Comparison of ENCODE assay signal across 8 cellular contexts in the genomic region with DNA sequence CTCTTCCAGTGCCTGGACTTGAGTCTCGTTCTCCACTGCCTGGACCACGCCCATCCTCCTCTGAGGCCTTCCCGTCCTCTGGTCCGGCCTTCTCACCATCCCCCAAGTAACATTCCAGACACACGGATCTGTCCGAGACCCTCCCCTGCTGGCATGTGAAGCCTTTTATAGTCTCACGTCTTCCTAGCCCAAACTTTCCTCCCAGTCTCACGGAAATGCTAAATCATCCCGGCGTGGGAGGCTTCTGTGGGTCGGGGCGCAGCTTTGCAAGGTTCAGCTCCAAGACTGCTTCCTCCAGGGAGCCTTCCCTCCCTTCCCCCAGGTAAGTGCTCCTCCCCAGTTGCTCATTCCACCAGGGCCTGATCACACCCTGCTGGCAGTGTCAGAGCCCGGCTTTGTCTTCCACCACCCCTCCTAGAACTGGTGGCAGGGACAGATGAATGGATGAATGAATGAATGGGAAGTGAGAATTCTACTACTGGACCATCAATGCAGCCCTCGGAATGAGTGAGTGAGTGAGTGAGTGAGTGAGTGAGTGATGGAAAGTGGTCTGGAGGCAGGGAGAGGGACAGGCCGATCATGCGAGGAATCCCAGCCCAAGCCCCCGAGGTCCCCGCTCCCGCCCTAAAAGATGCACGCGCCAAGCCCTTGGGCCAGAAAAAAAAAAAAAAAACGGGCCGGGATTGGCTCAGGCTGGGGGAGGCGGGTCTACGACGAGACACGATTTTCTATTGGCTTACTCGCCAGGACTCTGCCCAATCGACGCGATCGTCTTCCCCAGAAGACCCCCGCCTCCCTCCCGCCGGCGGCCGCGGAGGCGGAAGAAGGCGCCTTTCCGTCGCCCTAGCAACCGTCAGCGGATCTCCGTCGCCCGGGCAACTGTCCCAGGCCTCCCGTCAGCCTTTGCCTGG. TPM values are rescaled to one million over a fixed set of nuclear protein-coding genes. Genes with fewer than 3 reads are reported as not detected.
A peak's percentile ranks its signal among the peaks of the same experiment; 100 is the strongest.
DNase-seq lines count a peak whose midpoint lies in the region; ATAC-seq and TF ChIP-seq lines count a peak whose summit lies in the region.

No MANE protein-coding gene starts in this region.

- peaks cover 18% of the 10 kb centered on the region for H3K4me1 Mint-ChIP-seq in activated naive CD8-positive, alpha-beta T cell treated with anti-CD3 and anti-CD28 coated beads, Interleukin-2, amount 50 U/mL, for 24 hours
- H3K4me1 Mint-ChIP-seq in osteocyte (ENCODE audit: unreplicated experiment) = peaks cover 15% of the 10 kb centered on the region

- H3K9me2 ChIP-seq in HCT116 (ENCODE audit: insufficient read depth) = no peaks in the 10 kb centered on the region

- peaks cover 4 to 8% of the 10 kb centered on the region in 2 experiments; a peak in 2 of 4 replicates for H3K4me1 ChIP-seq in HCT116 (ENCODE audit: control insufficient read depth in 1 of 2, insufficient read depth in 2 of 2, low read length in 2 of 2)
- H3K4me1 ChIP-seq in thymus (ENCODE audit: control insufficient read depth, insufficient read depth, low read length) = peaks cover 13% of the 10 kb centered on the region

- no peak for TF ChIP-seq CTCF in HCT116 (IDR thresholded peaks at IDR 0.05 in 2 of 3, conservative IDR thresholded peaks at IDR 0.05 in 1 of 3; ENCODE audit: borderline replicate concordance in 1 of 3, insufficient read depth in 1 of 3, low read depth in 2 of 3, low read length in 2 of 3)
- no peak for TF ChIP-seq CTCF in osteocyte (IDR thresholded peaks at IDR 0.05)

- intact Hi-C loops in HCT116 (cut with micrococcal nuclease) (no loop called here), Right ventricle myocardium superior (cut with DNase I) (no loop called here)

- peak overlapping the region; percentile 76 for H3K4me3 Mint-ChIP-seq in activated naive CD8-positive, alpha-beta T cell treated with anti-CD3 and anti-CD28 coated beads, Interleukin-2, amount 50 U/mL, for 24 hours
- H3K4me3 Mint-ChIP-seq in osteocyte (ENCODE audit: unreplicated experiment) = peak overlapping the region; percentile 85

- 3% methylated on average over 48 of the region's 48 CpGs for WGBS in thymus

- RAD21 ChIA-PET in HCT116 (lab: Charles Lee; ENCODE audit: low non-redundant PET in 1 of 2, low total read pairs in 2 of 2, uncharacterized antibody in 2 of 2, unreplicated experiment in 2 of 2) = no interaction called here

- H3K9ac ChIP-seq in HCT116 (ENCODE audit: low read length) = no peak overlapping the region

- no peaks in the 10 kb centered on the region for H3K9me3 ChIP-seq in HCT116 (ENCODE audit: control insufficient read depth in 1 of 2, insufficient read depth in 1 of 2, low read depth in 1 of 2, low read length in 2 of 2)
- no peaks in the 10 kb centered on the region for H3K9me3 ChIP-seq in thymus (ENCODE audit: control insufficient read depth)

- no peaks in the 10 kb centered on the region for H4K20me1 ChIP-seq in HCT116 (ENCODE audit: insufficient read depth)

- peak; percentile 93 for ATAC-seq in HCT116
- peak; percentile 95 for ATAC-seq in activated naive CD8-positive, alpha-beta T cell treated with anti-CD3 and anti-CD28 coated beads, Interleukin-2, amount 50 U/mL, for 24 hours
- peak; percentile 98 for ATAC-seq in Right ventricle myocardium superior (ENCODE audit: poor library complexity)

- H3K27me3 ChIP-seq in HCT116 (ENCODE audit: insufficient read depth, low read length) (no peaks in the 10 kb centered on the region), thymus (ENCODE audit: control insufficient read depth, insufficient read depth) (no peaks in the 10 kb centered on the region)

- H3K36me3 ChIP-seq in HCT116 (ENCODE audit: control insufficient read depth in 1 of 2, insufficient read depth in 2 of 2, low read length in 2 of 2) (no peaks in the 10 kb centered on the region), thymus (ENCODE audit: control insufficient read depth, insufficient read depth) (no peaks in the 10 kb centered on the region)

- no peak for TF ChIP-seq POLR2A in HCT116 (IDR thresholded peaks at IDR 0.05; ENCODE audit: borderline replicate concordance, extremely low read depth, insufficient read depth, insufficient read length)

- no peak overlapping the region for H2AFZ ChIP-seq in HCT116 (ENCODE audit: low read depth, low read length, poor library complexity, severe bottlenecking)

- BruUV-seq in HCT116 (replicated peaks; lab: Mats Ljungman, UMichigan) = no TSS peak

- H3K79me2 ChIP-seq in HCT116 (ENCODE audit: insufficient read depth, low read length) = no peaks in the 10 kb centered on the region

- TF ChIP-seq RAD21 in HCT116 (IDR thresholded peaks at IDR 0.05; ENCODE audit: low read depth) = no peak

- H3K9me3 Mint-ChIP-seq in activated naive CD8-positive, alpha-beta T cell treated with anti-CD3 and anti-CD28 coated beads, Interleukin-2, amount 50 U/mL, for 24 hours = no peaks in the 10 kb centered on the region
- H3K9me3 Mint-ChIP-seq in osteocyte (ENCODE audit: unreplicated experiment) = no peaks in the 10 kb centered on the region

- H3K27ac Mint-ChIP-seq in activated naive CD8-positive, alpha-beta T cell treated with anti-CD3 and anti-CD28 coated beads, Interleukin-2, amount 50 U/mL, for 24 hours = no peak overlapping the region
- H3K27ac Mint-ChIP-seq in osteocyte (ENCODE audit: unreplicated experiment) = peak overlapping the region; percentile 84

- CTCF ChIA-PET in HCT116 (lab: Charles Lee) = no interaction called here

- H3K36me3 Mint-ChIP-seq in activated naive CD8-positive, alpha-beta T cell treated with anti-CD3 and anti-CD28 coated beads, Interleukin-2, amount 50 U/mL, for 24 hours (ENCODE audit: low read depth) = no peaks in the 10 kb centered on the region
- H3K36me3 Mint-ChIP-seq in osteocyte (ENCODE audit: unreplicated experiment) = no peaks in the 10 kb centered on the region

- DNase-seq in DMS153 treated with DMSO at 0.1 percent for 48 hours (lab: John Stamatoyannopoulos, UW; ENCODE audit: unreplicated experiment) = peak; percentile 89
- peak; percentile 33 for DNase-seq in HCT116 (ENCODE audit: low read depth, low spot score)
- DNase-seq in NCI-H1105 treated with DMSO at 0.1 percent for 48 hours (lab: John Stamatoyannopoulos, UW) = peak; percentile 95
- peak; percentile 66 for DNase-seq in SW480 (ENCODE audit: low spot score)
- peak; percentile 80 for DNase-seq in activated naive CD8-positive, alpha-beta T cell treated with anti-CD3 and anti-CD28 coated beads, Interleukin-2, amount 50 U/mL, for 24 hours
- DNase-seq in Right ventricle myocardium superior = peak; percentile 95
- peak; percentile 98 for DNase-seq in osteocyte (ENCODE audit: extremely low spot score, unreplicated experiment)

- H3K27ac ChIP-seq in HCT116 (ENCODE audit: low read depth, low read length) (no peak overlapping the region), thymus (ENCODE audit: low read depth) (no peak overlapping the region)

- POLR2A ChIA-PET in HCT116 (lab: Charles Lee) = interaction anchor here (0.6 kb wide), 1 partner anchor 1350 kb away, joined by 7 read pairs; no protein-coding TSS in a partner anchor

- peak overlapping the region; percentile 50 for H3K4me2 ChIP-seq in HCT116 (ENCODE audit: low read length)

- H3K4me3 ChIP-seq in HCT116 (replicated peaks in 1 of 2; ENCODE audit: low read depth in 1 of 2, low read length in 2 of 2) (peak overlapping the region in 1 of 2 experiments; percentile 16; a peak in 1 of 4 replicates), thymus (ENCODE audit: low read length) (peak overlapping the region; percentile 60)

- H3K27me3 Mint-ChIP-seq in activated naive CD8-positive, alpha-beta T cell treated with anti-CD3 and anti-CD28 coated beads, Interleukin-2, amount 50 U/mL, for 24 hours = peaks cover 28% of the 10 kb centered on the region
- H3K27me3 Mint-ChIP-seq in osteocyte (ENCODE audit: unreplicated experiment) = no peaks in the 10 kb centered on the region

TF ChIP-seq in HCT116, 20 proteins besides CTCF, POLR2A, EP300 and RAD21:
- 0 out of 2 replicates have a peak, but pooled peaks have one; percentile 33 for TF ChIP-seq EGR1 (IDR thresholded peaks at IDR 0.05; ENCODE audit: low read depth)
- no peak for TF ChIP-seq CEBPB (IDR thresholded peaks at IDR 0.05; ENCODE audit: low read depth)

RNA-seq across cellular contexts. Expression of a gene that starts 9.3 kb away (rescaled TPM):
- 0.12 TPM for total RNA-seq in HCT116 (2021; ENCODE audit: unreplicated experiment)
- polyA plus RNA-seq in HCT116 (2012) = 0.21 TPM in 1 of 2 replicates, not detected in the other
- total RNA-seq in Right ventricle myocardium superior = 0.27 TPM
- total RNA-seq in osteocyte = not detected in 2 replicates
- 4.8 TPM for polyA plus RNA-seq in thymus

RNA-seq across cellular contexts. Expression of a gene that starts 22.2 kb away (rescaled TPM):
- total RNA-seq in HCT116 (2021; ENCODE audit: unreplicated experiment) (39.4 TPM), Right ventricle myocardium superior (25.0 TPM), osteocyte (178 and 200 TPM in 2 replicates)
- 32.1 and 52.5 TPM in 2 replicates for polyA plus RNA-seq in HCT116 (2012)
- 11.3 TPM for polyA plus RNA-seq in thymus

Comparison
In these comparisons a context has a peak if more than half of its experiments do, and no peak if none do; other contexts are left out.
1. DNase-seq: peak in every context shown above with its lines; median percentile 98 in osteocyte; 95 in NCI-H1105 treated with DMSO at 0.1 percent for 48 hours; 95 in Right ventricle myocardium superior; 89 in DMS153 treated with DMSO at 0.1 percent for 48 hours; 80 in activated naive CD8-positive, alpha-beta T cell treated with anti-CD3 and anti-CD28 coated beads, Interleukin-2, amount 50 U/mL, for 24 hours; 66 in SW480; 33 in HCT116.